8 cellular contexts compared by ENCODE assay signal in genomic region chr12:50820177-50820576, GRCh38. TPM values are rescaled to one million over a fixed set of nuclear protein-coding genes. Genes with fewer than 3 reads are reported as not detected.
"Had no signal": no experiment of that assay in that cellular context is flagged by ENCODE, and none has a peak within 500 bp of the region (broad histone marks: within the 10 kb centered on the region; RNA-seq: fewer than 3 reads in every experiment).

No MANE protein-coding gene starts in this region.

- ATAC-seq: GM12878 had no signal

- DNase-seq: GDM1, GF-D8 had no signal

- H3K4me3 ChIP-seq: GM12878 had no signal

- FAIRE-seq: GM12878, GM12891, GM12892, GM18507, GM19239 had no signal

RNA-seq across cellular contexts. Expression of gene TMPRSS12, which starts 22.5 kb away (rescaled TPM):
- total RNA-seq: G401, GM12878 had no signal
- polyA plus RNA-seq: GM12878 had no signal
